In the genomic region with DNA sequence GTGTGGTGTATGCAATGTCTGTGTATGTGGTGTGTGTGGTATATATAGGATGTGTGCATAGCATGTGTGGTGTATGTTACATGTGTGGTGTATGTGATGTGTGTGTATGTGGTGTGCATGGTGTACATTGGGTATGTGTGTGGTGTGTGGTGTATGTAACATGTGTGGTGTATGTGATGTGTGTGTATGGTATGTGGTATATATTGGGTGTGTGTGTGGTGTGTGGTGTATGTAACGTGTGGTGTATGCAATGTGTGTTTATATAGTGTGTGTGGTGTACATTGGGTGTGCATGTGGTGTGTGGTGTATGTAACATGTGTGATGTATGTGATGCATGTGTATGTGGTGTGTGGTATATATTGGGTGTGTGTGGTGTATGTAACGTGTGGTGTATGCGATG, we compare ENCODE assay signal across 26 cellular contexts.
"Had no signal": no experiment of that assay in that cellular context is flagged by ENCODE, and none has a peak within 500 bp of the region (broad histone marks: within the 10 kb centered on the region; RNA-seq: fewer than 3 reads in every experiment).

No MANE protein-coding gene starts in this region.

- H3K4me3 ChIP-seq: adrenal gland, ascending aorta, esophagus muscularis mucosa, heart right ventricle, left lung, lower lobe of right lung, stomach, suprapubic skin, tibial artery had no signal

- ATAC-seq: heart right ventricle; left lung; lower lobe of right lung; stimulated activated naive B cell treated with anti-CD40 and anti-IgM and Interleukin-4, amounts not matched to agents 10 μg/mL and 1 μg/mL and 100 μg/mL, for 72 hours; T-helper 17 cell had no signal

- DNase-seq: activated CD4-positive, alpha-beta memory T cell treated with anti-CD3 and anti-CD28 coated beads for 36 hours; activated CD4-positive, alpha-beta T cell treated with anti-CD3 and anti-CD28 coated beads, Interleukin-2, amount 10 ng/mL, durations not matched to agents 24 days and 14 days; activated CD4-positive, CD25-positive, alpha-beta regulatory T cell treated with anti-CD3 and anti-CD28 coated beads, Interleukin-2, amount 50 U/mL, for 72 hours; activated CD8-positive, alpha-beta memory T cell treated with anti-CD3 and anti-CD28 coated beads, Interleukin-2, amount 50 U/mL, for 4 hours; activated effector memory CD4-positive, alpha-beta T cell treated with anti-CD3 and anti-CD28 coated beads, Interleukin-2, amount 50 U/mL, for 16 hours; activated naive CD4-positive, alpha-beta T cell treated with anti-CD3 and anti-CD28 coated beads for 36 hours; activated naive CD8-positive, alpha-beta T cell treated with anti-CD3 and anti-CD28 coated beads for 36 hours; activated T-cell treated with anti-CD3 and anti-CD28 coated beads, Interleukin-2, amount 50 U/mL, for 1 hour; adrenal gland; heart right ventricle; left lung; lower lobe of right lung; mesendoderm; natural killer cell; small intestine; stimulated activated CD4-positive, alpha-beta T cell treated with anti-CD3 and anti-CD28 coated beads, Interleukin-2, amount 100 ng/mL, for 24 hours; stimulated activated naive B cell treated with anti-CD40 and anti-IgM and Interleukin-4, amounts not matched to agents 10 μg/mL and 1 μg/mL and 100 μg/mL, for 72 hours; stomach; T-helper 17 cell; T1000; tibial artery; WERI-Rb-1 had no signal

- FAIRE-seq: endothelial cell of umbilical vein, small intestine had no signal

- H3K4me1 ChIP-seq: adrenal gland, ascending aorta, heart right ventricle, left lung, lower lobe of right lung had no signal

- H3K27ac ChIP-seq: adrenal gland, ascending aorta, heart right ventricle, left lung, lower lobe of right lung, tibial artery, WERI-Rb-1 had no signal

- H3K9me3 ChIP-seq: adrenal gland, ascending aorta, esophagus muscularis mucosa, heart right ventricle, left lung, lower lobe of right lung, stomach, suprapubic skin, tibial artery had no signal

- H3K36me3 ChIP-seq: adrenal gland, ascending aorta, esophagus muscularis mucosa, heart right ventricle, left lung, lower lobe of right lung, stomach, suprapubic skin, tibial artery, WERI-Rb-1 had no signal

- H3K27me3 ChIP-seq: adrenal gland, ascending aorta, esophagus muscularis mucosa, left lung, stomach, suprapubic skin, tibial artery had no signal
